ENCODE assay signal across 25 cellular contexts in genomic region chr16:82293671-82294070, GRCh38.
"Had no signal": no experiment of that assay in that cellular context is flagged by ENCODE, and none has a peak within 500 bp of the region (broad histone marks: within the 10 kb centered on the region; RNA-seq: fewer than 3 reads in every experiment).

No MANE protein-coding gene starts in this region.

- H3K9me3 ChIP-seq: colonic mucosa, esophagus muscularis mucosa, esophagus squamous epithelium, gastrocnemius medialis, gastroesophageal sphincter, heart left ventricle, heart right ventricle had no signal

- H3K4me1 ChIP-seq: colonic mucosa, esophagus muscularis mucosa, esophagus squamous epithelium, foreskin keratinocyte, gastrocnemius medialis, gastroesophageal sphincter had no signal

- H3K4me3 Mint-ChIP-seq: dendritic cell treated with granulocyte-macrophage colony-stimulating factor and Interleukin-4, amounts not matched to agents 40 ng/mL and 50 ng/mL, for 4 days; effector memory CD8-positive, alpha-beta T cell; endodermal cell had no signal

- H3K27ac ChIP-seq: colonic mucosa, coronary artery, dorsolateral prefrontal cortex, epithelial cell of prostate, esophagus muscularis mucosa, esophagus squamous epithelium, foreskin keratinocyte, gastrocnemius medialis, gastroesophageal sphincter, heart left ventricle, heart right ventricle had no signal

- H3K9me3 Mint-ChIP-seq: dendritic cell treated with granulocyte-macrophage colony-stimulating factor and Interleukin-4, amounts not matched to agents 40 ng/mL and 50 ng/mL, for 4 days; effector memory CD8-positive, alpha-beta T cell; endodermal cell had no signal

- H3K4me1 Mint-ChIP-seq: endodermal cell had no signal

- ATAC-seq: effector memory CD8-positive, alpha-beta T cell; esophagus mucosa; foreskin keratinocyte; gastrocnemius medialis; gastroesophageal sphincter; heart left ventricle; heart right ventricle had no signal

- H3K27me3 ChIP-seq: colonic mucosa, dorsolateral prefrontal cortex, esophagus muscularis mucosa, gastrocnemius medialis, gastroesophageal sphincter, heart left ventricle had no signal

- H3K36me3 ChIP-seq: colonic mucosa, esophagus muscularis mucosa, esophagus squamous epithelium, gastrocnemius medialis, gastroesophageal sphincter, heart left ventricle, heart right ventricle had no signal

- DNase-seq: colonic mucosa; cortex of kidney; dermis blood vessel endothelial cell; dorsolateral prefrontal cortex; effector CD4-positive, alpha-beta T cell; effector CD8-positive, alpha-beta T cell; effector memory CD4-positive, alpha-beta T cell; effector memory CD8-positive, alpha-beta T cell; endodermal cell; erythroblast; esophagus squamous epithelium; foreskin fibroblast; foreskin keratinocyte; foreskin melanocyte; gastrocnemius medialis; glutamatergic neuron; head of caudate nucleus; heart left ventricle; heart right ventricle had no signal

- H3K4me3 ChIP-seq: colonic mucosa, coronary artery, dorsolateral prefrontal cortex, esophagus muscularis mucosa, esophagus squamous epithelium, gastrocnemius medialis, gastroesophageal sphincter, heart left ventricle, heart right ventricle had no signal

- H3K27ac Mint-ChIP-seq: dendritic cell treated with granulocyte-macrophage colony-stimulating factor and Interleukin-4, amounts not matched to agents 40 ng/mL and 50 ng/mL, for 4 days; effector memory CD8-positive, alpha-beta T cell; endodermal cell had no signal
